Comparison of ENCODE assay signal across 17 cellular contexts in genomic region chr15:74978077-74978476, GRCh38. TPM values are rescaled to one million over a fixed set of nuclear protein-coding genes. Genes with fewer than 3 reads are reported as not detected.
A peak's percentile ranks its signal among the peaks of the same experiment; 100 is the strongest.
DNase-seq lines count a peak whose midpoint lies in the region; ATAC-seq and TF ChIP-seq lines count a peak whose summit lies in the region.
"Had no signal": no experiment of that assay in that cellular context is flagged by ENCODE, and none has a peak within 500 bp of the region (broad histone marks: within the 10 kb centered on the region; RNA-seq: fewer than 3 reads in every experiment).

No MANE protein-coding gene starts in this region.

- H3K36me3 Mint-ChIP-seq in activated T-cell treated with anti-CD3 and anti-CD28 coated beads, Interleukin-2, amount 50 U/mL, for 72 hours (ENCODE audit: insufficient read depth in 2 of 2): no peaks in the 10 kb centered on the region
- no peaks in the 10 kb centered on the region for H3K36me3 Mint-ChIP-seq in stimulated activated effector memory CD8-positive, alpha-beta T cell treated with anti-CD3 and anti-CD28 coated beads, Interleukin-12 subunit alpha, Interleukin-12 subunit beta, amount 100 ng/mL, for 72 hours
- H3K36me3 Mint-ChIP-seq in activated CD8-positive, alpha-beta T cell treated with anti-CD3 and anti-CD28 coated beads, Interleukin-2, amount 10 ng/mL, durations not matched to agents 7 days and 5 days (ENCODE audit: low read depth): no peaks in the 10 kb centered on the region
- H3K36me3 Mint-ChIP-seq: CD4-positive, alpha-beta memory T cell had no signal

- no peaks in the 10 kb centered on the region; the same call in 1 of the 2 replicates for H3K9me3 ChIP-seq in HAP-1
- H3K9me3 ChIP-seq: BLaER1 had no signal

- CTCF ChIA-PET in activated CD8-positive, alpha-beta T cell treated with anti-CD3 and anti-CD28 coated beads, Interleukin-2, amount 10 ng/mL, durations not matched to agents 7 days and 5 days (lab: Charles Lee): interaction anchor here (1.0 to 3.0 kb wide), 6 partner anchors 10 to 226 kb away, joined by 3 to 9 read pairs (median 6); no protein-coding TSS in a partner anchor

- TF ChIP-seq CTCF in brain microvascular endothelial cell (IDR thresholded peaks at IDR 0.05; ENCODE audit: low read depth, low read length, missing control alignments): no peak

- in situ Hi-C loops in brain microvascular endothelial cell (cut with HindIII; ENCODE audit: low pct_ligation_motif_present, low sequenced_read_pairs) (no loop called here), HAP-1 (cut with MboI; ENCODE audit: low sequenced_read_pairs) (no loop called here)

- peaks cover 24% of the 10 kb centered on the region for H3K4me1 Mint-ChIP-seq in activated T-cell treated with anti-CD3 and anti-CD28 coated beads, Interleukin-2, amount 50 U/mL, for 72 hours (ENCODE audit: low read depth)
- H3K4me1 Mint-ChIP-seq in stimulated activated effector memory CD8-positive, alpha-beta T cell treated with anti-CD3 and anti-CD28 coated beads, Interleukin-12 subunit alpha, Interleukin-12 subunit beta, amount 100 ng/mL, for 72 hours: peaks cover 10% of the 10 kb centered on the region
- peaks cover 10% of the 10 kb centered on the region for H3K4me1 Mint-ChIP-seq in activated CD8-positive, alpha-beta T cell treated with anti-CD3 and anti-CD28 coated beads, Interleukin-2, amount 10 ng/mL, durations not matched to agents 7 days and 5 days (ENCODE audit: low read depth)
- H3K4me1 Mint-ChIP-seq: CD4-positive, alpha-beta memory T cell had no signal

- peaks cover 3% of the 10 kb centered on the region; the same call in 1 of the 2 replicates for H3K4me1 ChIP-seq in HAP-1
- H3K4me1 ChIP-seq: BLaER1 had no signal

- POLR2A ChIA-PET in activated CD8-positive, alpha-beta T cell treated with anti-CD3 and anti-CD28 coated beads, Interleukin-2, amount 10 ng/mL, durations not matched to agents 7 days and 5 days (lab: Charles Lee): interaction anchor here (0.8 to 0.9 kb wide), 2 partner anchors 17 to 197 kb away, joined by 3 read pairs; no protein-coding TSS in a partner anchor

- H3K27me3 Mint-ChIP-seq in activated T-cell treated with anti-CD3 and anti-CD28 coated beads, Interleukin-2, amount 50 U/mL, for 72 hours (ENCODE audit: low read depth): peaks cover 18% of the 10 kb centered on the region
- H3K27me3 Mint-ChIP-seq in activated CD8-positive, alpha-beta T cell treated with anti-CD3 and anti-CD28 coated beads, Interleukin-2, amount 10 ng/mL, durations not matched to agents 7 days and 5 days (ENCODE audit: low read depth): peaks cover 5% of the 10 kb centered on the region

- no peaks in the 10 kb centered on the region for H3K9me3 Mint-ChIP-seq in activated T-cell treated with anti-CD3 and anti-CD28 coated beads, Interleukin-2, amount 50 U/mL, for 72 hours
- no peaks in the 10 kb centered on the region for H3K9me3 Mint-ChIP-seq in stimulated activated effector memory CD8-positive, alpha-beta T cell treated with anti-CD3 and anti-CD28 coated beads, Interleukin-12 subunit alpha, Interleukin-12 subunit beta, amount 100 ng/mL, for 72 hours
- H3K9me3 Mint-ChIP-seq in activated CD8-positive, alpha-beta T cell treated with anti-CD3 and anti-CD28 coated beads, Interleukin-2, amount 10 ng/mL, durations not matched to agents 7 days and 5 days (ENCODE audit: insufficient read depth): no peaks in the 10 kb centered on the region
- H3K9me3 Mint-ChIP-seq: CD4-positive, alpha-beta memory T cell had no signal

- H3K27ac ChIP-seq in brain microvascular endothelial cell: peak overlapping the region; percentile 4
- H3K27ac ChIP-seq: BLaER1 had no signal

- no peaks in the 10 kb centered on the region for H3K36me3 ChIP-seq in brain microvascular endothelial cell (replicated peaks)
- H3K36me3 ChIP-seq in HAP-1 (replicated peaks): no peaks in the 10 kb centered on the region
- H3K36me3 ChIP-seq: BLaER1 had no signal

- DNase-seq in activated T-cell treated with anti-CD3 and anti-CD28 coated beads, Interleukin-2, amount 50 U/mL, for 72 hours: no peak
- DNase-seq in activated T-cell treated with anti-CD3 and anti-CD28 coated beads for 4 hours: no peak
- peak; percentile 25 for DNase-seq in NCI-H69 (lab: John Stamatoyannopoulos, UW)
- DNase-seq in brain microvascular endothelial cell: no peak
- DNase-seq in stimulated activated effector memory CD8-positive, alpha-beta T cell treated with anti-CD3 and anti-CD28 coated beads, Interleukin-12 subunit alpha, Interleukin-12 subunit beta, amount 100 ng/mL, for 72 hours (ENCODE audit: low spot score in 2 of 2): no peak
- no peak for DNase-seq in HAP-1 (ENCODE audit: low spot score in 2 of 2)
- no peak for DNase-seq in activated CD8-positive, alpha-beta T cell treated with anti-CD3 and anti-CD28 coated beads, Interleukin-2, amount 10 ng/mL, durations not matched to agents 7 days and 5 days
- DNase-seq in activated CD4-positive, alpha-beta T cell treated with anti-CD3 and anti-CD28 coated beads for 1 hour: no peak
- DNase-seq: CD4-positive, alpha-beta memory T cell; GF-D8; NCI-H1092 treated with DMSO at 0.1 percent for 48 hours; NCI-H146; NCI-H2081; NCI-H510A; SIG-M5 had no signal

- H3K4me3 Mint-ChIP-seq in activated T-cell treated with anti-CD3 and anti-CD28 coated beads, Interleukin-2, amount 50 U/mL, for 72 hours: peak overlapping the region; percentile 28 to 83
- H3K4me3 Mint-ChIP-seq in stimulated activated effector memory CD8-positive, alpha-beta T cell treated with anti-CD3 and anti-CD28 coated beads, Interleukin-12 subunit alpha, Interleukin-12 subunit beta, amount 100 ng/mL, for 72 hours: peak overlapping the region; percentile 28
- no peak overlapping the region for H3K4me3 Mint-ChIP-seq in activated CD8-positive, alpha-beta T cell treated with anti-CD3 and anti-CD28 coated beads, Interleukin-2, amount 10 ng/mL, durations not matched to agents 7 days and 5 days
- H3K4me3 Mint-ChIP-seq: CD4-positive, alpha-beta memory T cell had no signal

- H3K27me3 ChIP-seq in brain microvascular endothelial cell (replicated peaks) (no peaks in the 10 kb centered on the region), HAP-1 (ENCODE audit: low read depth) (peaks cover 40% of the 10 kb centered on the region)
- H3K27me3 ChIP-seq: BLaER1 had no signal

- H3K4me3 ChIP-seq in brain microvascular endothelial cell (ENCODE audit: low read depth, low read length): no peak overlapping the region
- H3K4me3 ChIP-seq in HAP-1: no peak overlapping the region
- H3K4me3 ChIP-seq: BLaER1, K562 had no signal

- peak overlapping the region; percentile 17 for H3K27ac Mint-ChIP-seq in activated T-cell treated with anti-CD3 and anti-CD28 coated beads, Interleukin-2, amount 50 U/mL, for 72 hours
- H3K27ac Mint-ChIP-seq in stimulated activated effector memory CD8-positive, alpha-beta T cell treated with anti-CD3 and anti-CD28 coated beads, Interleukin-12 subunit alpha, Interleukin-12 subunit beta, amount 100 ng/mL, for 72 hours: peak overlapping the region; percentile 3
- no peak overlapping the region for H3K27ac Mint-ChIP-seq in activated CD8-positive, alpha-beta T cell treated with anti-CD3 and anti-CD28 coated beads, Interleukin-2, amount 10 ng/mL, durations not matched to agents 7 days and 5 days

- ATAC-seq in activated T-cell treated with anti-CD3 and anti-CD28 coated beads, Interleukin-2, amount 50 U/mL, for 72 hours (replicated peaks in 1 of 2): peak; percentile 41 to 51
- ATAC-seq in stimulated activated effector memory CD8-positive, alpha-beta T cell treated with anti-CD3 and anti-CD28 coated beads, Interleukin-12 subunit alpha, Interleukin-12 subunit beta, amount 100 ng/mL, for 72 hours: no peak
- no peak for ATAC-seq in activated CD8-positive, alpha-beta T cell treated with anti-CD3 and anti-CD28 coated beads, Interleukin-2, amount 10 ng/mL, durations not matched to agents 7 days and 5 days
- ATAC-seq: K562 had no signal

RNA-seq across cellular contexts. Expression of gene SCAMP5, which starts 17.3 kb away (rescaled TPM):
- 1 to 10 TPM in 1 of 2 donors, under 1 TPM in 1; 0.31 to 1.2 TPM for total RNA-seq in activated T-cell treated with anti-CD3 and anti-CD28 coated beads, Interleukin-2, amount 50 U/mL, for 72 hours
- total RNA-seq in activated CD8-positive, alpha-beta T cell treated with anti-CD3 and anti-CD28 coated beads, Interleukin-2, amount 10 ng/mL, durations not matched to agents 7 days and 5 days: 1 to 10 TPM; 1.1 TPM

RNA-seq across cellular contexts. Expression of gene RPP25, which starts 21.5 kb away (rescaled TPM):
- total RNA-seq in activated T-cell treated with anti-CD3 and anti-CD28 coated beads, Interleukin-2, amount 50 U/mL, for 72 hours: 1 to 10 TPM; 2.2 to 3.6 TPM
- 1 to 10 TPM; 6.5 to 7.2 TPM for total RNA-seq in activated CD8-positive, alpha-beta T cell treated with anti-CD3 and anti-CD28 coated beads, Interleukin-2, amount 10 ng/mL, durations not matched to agents 7 days and 5 days

RNA-seq across cellular contexts. Expression of gene COX5A, which starts 40.2 kb away (rescaled TPM):
- total RNA-seq in activated T-cell treated with anti-CD3 and anti-CD28 coated beads, Interleukin-2, amount 50 U/mL, for 72 hours: 100 to 1,000 TPM; 241 to 246 TPM
- 100 to 1,000 TPM; 305 to 313 TPM for total RNA-seq in activated CD8-positive, alpha-beta T cell treated with anti-CD3 and anti-CD28 coated beads, Interleukin-2, amount 10 ng/mL, durations not matched to agents 7 days and 5 days

RNA-seq across cellular contexts. Expression of gene PPCDC, which starts 45.3 kb away (rescaled TPM):
- total RNA-seq in activated T-cell treated with anti-CD3 and anti-CD28 coated beads, Interleukin-2, amount 50 U/mL, for 72 hours: 10 to 100 TPM; 29.6 to 29.7 TPM
- total RNA-seq in activated CD8-positive, alpha-beta T cell treated with anti-CD3 and anti-CD28 coated beads, Interleukin-2, amount 10 ng/mL, durations not matched to agents 7 days and 5 days: 10 to 100 TPM; 27.3 to 29.1 TPM

Comparison
In these comparisons a context has a peak if more than half of its experiments do, and no peak if none do; other contexts are left out.
1. ATAC-seq: peak in activated T-cell treated with anti-CD3 and anti-CD28 coated beads, Interleukin-2, amount 50 U/mL, for 72 hours (2 of 2); none in stimulated activated effector memory CD8-positive, alpha-beta T cell treated with anti-CD3 and anti-CD28 coated beads, Interleukin-12 subunit alpha, Interleukin-12 subunit beta, amount 100 ng/mL, for 72 hours (single experiment) and activated CD8-positive, alpha-beta T cell treated with anti-CD3 and anti-CD28 coated beads, Interleukin-2, amount 10 ng/mL, durations not matched to agents 7 days and 5 days (single experiment).